ENCODE assay signal across 1 cellular context in the genomic region with DNA sequence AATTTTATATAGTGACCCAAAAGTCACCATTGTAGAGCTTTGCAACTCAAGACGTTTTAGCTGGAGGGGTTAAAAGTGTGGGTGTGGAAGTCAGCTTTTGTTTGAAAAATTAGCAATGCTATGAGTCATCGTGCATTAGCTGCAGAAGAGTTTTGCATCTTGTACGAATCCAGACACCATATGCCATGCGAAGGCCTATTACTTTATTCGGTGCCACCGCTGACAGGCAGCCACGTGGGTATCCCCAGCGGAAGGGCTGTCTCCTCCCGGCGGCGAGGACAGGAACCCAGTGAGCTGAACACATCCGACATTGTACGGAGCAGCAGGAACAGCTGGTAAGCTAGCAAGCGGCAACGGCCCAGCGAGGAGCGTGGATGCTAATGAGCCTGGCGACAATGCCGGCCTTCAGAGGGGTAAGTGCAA.
TF ChIP-seq lines count a peak whose summit lies in the region.

No MANE protein-coding gene starts in this region.

TF ChIP-seq in WTC11, 78 proteins besides CTCF, POLR2A, EP300 and RAD21 (continued from another document and continues in another):
- no peak for TF ChIP-seq TP53 (CRISPR knock-in tag; IDR thresholded peaks at IDR 0.05)
- TF ChIP-seq CREB1 (CRISPR knock-in tag; IDR thresholded peaks at IDR 0.05) = 0 out of 2 replicates have a peak, but pooled peaks have one; percentile 26
- TF ChIP-seq NR1H2 (CRISPR knock-in tag; IDR thresholded peaks at IDR 0.05) = no peak
- no peak for TF ChIP-seq ZNF423 (CRISPR knock-in tag; IDR thresholded peaks at IDR 0.05)
- TF ChIP-seq, protein P1, sequence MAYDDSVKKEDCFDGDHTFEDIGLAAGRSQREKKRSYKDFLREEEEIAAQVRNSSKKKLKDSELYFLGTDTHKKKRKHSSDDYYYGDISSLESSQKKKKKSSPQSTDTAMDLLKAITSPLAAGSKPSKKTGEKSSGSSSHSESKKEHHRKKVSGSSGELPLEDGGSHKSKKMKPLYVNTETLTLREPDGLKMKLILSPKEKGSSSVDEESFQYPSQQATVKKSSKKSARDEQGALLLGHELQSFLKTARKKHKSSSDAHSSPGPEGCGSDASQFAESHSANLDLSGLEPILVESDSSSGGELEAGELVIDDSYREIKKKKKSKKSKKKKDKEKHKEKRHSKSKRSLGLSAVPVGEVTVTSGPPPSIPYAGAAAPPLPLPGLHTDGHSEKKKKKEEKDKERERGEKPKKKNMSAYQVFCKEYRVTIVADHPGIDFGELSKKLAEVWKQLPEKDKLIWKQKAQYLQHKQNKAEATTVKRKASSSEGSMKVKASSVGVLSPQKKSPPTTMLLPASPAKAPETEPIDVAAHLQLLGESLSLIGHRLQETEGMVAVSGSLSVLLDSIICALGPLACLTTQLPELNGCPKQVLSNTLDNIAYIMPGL (CRISPR knock-in tag; IDR thresholded peaks at IDR 0.05) = no peak
- TF ChIP-seq ZNF396 (CRISPR knock-in tag; IDR thresholded peaks at IDR 0.05; ENCODE audit: borderline replicate concordance) = no peak
- TF ChIP-seq, protein P2, sequence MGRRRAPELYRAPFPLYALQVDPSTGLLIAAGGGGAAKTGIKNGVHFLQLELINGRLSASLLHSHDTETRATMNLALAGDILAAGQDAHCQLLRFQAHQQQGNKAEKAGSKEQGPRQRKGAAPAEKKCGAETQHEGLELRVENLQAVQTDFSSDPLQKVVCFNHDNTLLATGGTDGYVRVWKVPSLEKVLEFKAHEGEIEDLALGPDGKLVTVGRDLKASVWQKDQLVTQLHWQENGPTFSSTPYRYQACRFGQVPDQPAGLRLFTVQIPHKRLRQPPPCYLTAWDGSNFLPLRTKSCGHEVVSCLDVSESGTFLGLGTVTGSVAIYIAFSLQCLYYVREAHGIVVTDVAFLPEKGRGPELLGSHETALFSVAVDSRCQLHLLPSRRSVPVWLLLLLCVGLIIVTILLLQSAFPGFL (CRISPR knock-in tag; IDR thresholded peaks at IDR 0.05; ENCODE audit: borderline replicate concordance) = no peak
- no peak for TF ChIP-seq SMAD4 (CRISPR knock-in tag; IDR thresholded peaks at IDR 0.05)
- TF ChIP-seq, protein P3, sequence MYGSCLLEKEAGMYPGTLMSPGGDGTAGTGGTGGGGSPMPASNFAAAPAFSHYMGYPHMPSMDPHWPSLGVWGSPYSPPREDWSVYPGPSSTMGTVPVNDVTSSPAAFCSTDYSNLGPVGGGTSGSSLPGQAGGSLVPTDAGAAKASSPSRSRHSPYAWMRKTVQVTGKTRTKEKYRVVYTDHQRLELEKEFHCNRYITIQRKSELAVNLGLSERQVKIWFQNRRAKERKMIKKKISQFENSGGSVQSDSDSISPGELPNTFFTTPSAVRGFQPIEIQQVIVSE (CRISPR knock-in tag; IDR thresholded peaks at IDR 0.05; ENCODE audit: borderline replicate concordance) = no peak
- no peak for TF ChIP-seq ATF1 (CRISPR knock-in tag; IDR thresholded peaks at IDR 0.05)
- TF ChIP-seq, protein P4, sequence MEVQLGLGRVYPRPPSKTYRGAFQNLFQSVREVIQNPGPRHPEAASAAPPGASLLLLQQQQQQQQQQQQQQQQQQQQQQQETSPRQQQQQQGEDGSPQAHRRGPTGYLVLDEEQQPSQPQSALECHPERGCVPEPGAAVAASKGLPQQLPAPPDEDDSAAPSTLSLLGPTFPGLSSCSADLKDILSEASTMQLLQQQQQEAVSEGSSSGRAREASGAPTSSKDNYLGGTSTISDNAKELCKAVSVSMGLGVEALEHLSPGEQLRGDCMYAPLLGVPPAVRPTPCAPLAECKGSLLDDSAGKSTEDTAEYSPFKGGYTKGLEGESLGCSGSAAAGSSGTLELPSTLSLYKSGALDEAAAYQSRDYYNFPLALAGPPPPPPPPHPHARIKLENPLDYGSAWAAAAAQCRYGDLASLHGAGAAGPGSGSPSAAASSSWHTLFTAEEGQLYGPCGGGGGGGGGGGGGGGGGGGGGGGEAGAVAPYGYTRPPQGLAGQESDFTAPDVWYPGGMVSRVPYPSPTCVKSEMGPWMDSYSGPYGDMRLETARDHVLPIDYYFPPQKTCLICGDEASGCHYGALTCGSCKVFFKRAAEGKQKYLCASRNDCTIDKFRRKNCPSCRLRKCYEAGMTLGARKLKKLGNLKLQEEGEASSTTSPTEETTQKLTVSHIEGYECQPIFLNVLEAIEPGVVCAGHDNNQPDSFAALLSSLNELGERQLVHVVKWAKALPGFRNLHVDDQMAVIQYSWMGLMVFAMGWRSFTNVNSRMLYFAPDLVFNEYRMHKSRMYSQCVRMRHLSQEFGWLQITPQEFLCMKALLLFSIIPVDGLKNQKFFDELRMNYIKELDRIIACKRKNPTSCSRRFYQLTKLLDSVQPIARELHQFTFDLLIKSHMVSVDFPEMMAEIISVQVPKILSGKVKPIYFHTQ (CRISPR knock-in tag; IDR thresholded peaks at IDR 0.05) = no peak
- no peak for TF ChIP-seq NFYB (CRISPR knock-in tag; conservative IDR thresholded peaks at IDR 0.05; ENCODE audit: low read depth)
- TF ChIP-seq FOXP1 (CRISPR knock-in tag; IDR thresholded peaks at IDR 0.05; ENCODE audit: borderline replicate concordance) = peak; percentile 58; the same call in 1 of the 2 replicates
- no peak for TF ChIP-seq JUN (CRISPR knock-in tag; IDR thresholded peaks at IDR 0.05)
- TF ChIP-seq, protein P5, sequence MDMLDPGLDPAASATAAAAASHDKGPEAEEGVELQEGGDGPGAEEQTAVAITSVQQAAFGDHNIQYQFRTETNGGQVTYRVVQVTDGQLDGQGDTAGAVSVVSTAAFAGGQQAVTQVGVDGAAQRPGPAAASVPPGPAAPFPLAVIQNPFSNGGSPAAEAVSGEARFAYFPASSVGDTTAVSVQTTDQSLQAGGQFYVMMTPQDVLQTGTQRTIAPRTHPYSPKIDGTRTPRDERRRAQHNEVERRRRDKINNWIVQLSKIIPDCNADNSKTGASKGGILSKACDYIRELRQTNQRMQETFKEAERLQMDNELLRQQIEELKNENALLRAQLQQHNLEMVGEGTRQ (CRISPR knock-in tag; IDR thresholded peaks at IDR 0.05) = peak; percentile 66
- TF ChIP-seq, protein P6, sequence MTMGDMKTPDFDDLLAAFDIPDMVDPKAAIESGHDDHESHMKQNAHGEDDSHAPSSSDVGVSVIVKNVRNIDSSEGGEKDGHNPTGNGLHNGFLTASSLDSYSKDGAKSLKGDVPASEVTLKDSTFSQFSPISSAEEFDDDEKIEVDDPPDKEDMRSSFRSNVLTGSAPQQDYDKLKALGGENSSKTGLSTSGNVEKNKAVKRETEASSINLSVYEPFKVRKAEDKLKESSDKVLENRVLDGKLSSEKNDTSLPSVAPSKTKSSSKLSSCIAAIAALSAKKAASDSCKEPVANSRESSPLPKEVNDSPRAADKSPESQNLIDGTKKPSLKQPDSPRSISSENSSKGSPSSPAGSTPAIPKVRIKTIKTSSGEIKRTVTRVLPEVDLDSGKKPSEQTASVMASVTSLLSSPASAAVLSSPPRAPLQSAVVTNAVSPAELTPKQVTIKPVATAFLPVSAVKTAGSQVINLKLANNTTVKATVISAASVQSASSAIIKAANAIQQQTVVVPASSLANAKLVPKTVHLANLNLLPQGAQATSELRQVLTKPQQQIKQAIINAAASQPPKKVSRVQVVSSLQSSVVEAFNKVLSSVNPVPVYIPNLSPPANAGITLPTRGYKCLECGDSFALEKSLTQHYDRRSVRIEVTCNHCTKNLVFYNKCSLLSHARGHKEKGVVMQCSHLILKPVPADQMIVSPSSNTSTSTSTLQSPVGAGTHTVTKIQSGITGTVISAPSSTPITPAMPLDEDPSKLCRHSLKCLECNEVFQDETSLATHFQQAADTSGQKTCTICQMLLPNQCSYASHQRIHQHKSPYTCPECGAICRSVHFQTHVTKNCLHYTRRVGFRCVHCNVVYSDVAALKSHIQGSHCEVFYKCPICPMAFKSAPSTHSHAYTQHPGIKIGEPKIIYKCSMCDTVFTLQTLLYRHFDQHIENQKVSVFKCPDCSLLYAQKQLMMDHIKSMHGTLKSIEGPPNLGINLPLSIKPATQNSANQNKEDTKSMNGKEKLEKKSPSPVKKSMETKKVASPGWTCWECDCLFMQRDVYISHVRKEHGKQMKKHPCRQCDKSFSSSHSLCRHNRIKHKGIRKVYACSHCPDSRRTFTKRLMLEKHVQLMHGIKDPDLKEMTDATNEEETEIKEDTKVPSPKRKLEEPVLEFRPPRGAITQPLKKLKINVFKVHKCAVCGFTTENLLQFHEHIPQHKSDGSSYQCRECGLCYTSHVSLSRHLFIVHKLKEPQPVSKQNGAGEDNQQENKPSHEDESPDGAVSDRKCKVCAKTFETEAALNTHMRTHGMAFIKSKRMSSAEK (CRISPR knock-in tag; IDR thresholded peaks at IDR 0.05; ENCODE audit: borderline replicate concordance) = no peak
- TF ChIP-seq, protein P7, sequence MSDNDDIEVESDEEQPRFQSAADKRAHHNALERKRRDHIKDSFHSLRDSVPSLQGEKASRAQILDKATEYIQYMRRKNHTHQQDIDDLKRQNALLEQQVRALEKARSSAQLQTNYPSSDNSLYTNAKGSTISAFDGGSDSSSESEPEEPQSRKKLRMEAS (CRISPR knock-in tag; IDR thresholded peaks at IDR 0.05) = peak; percentile 91
- no peak for TF ChIP-seq PRRX2 (CRISPR knock-in tag; IDR thresholded peaks at IDR 0.05)
- no peak for TF ChIP-seq GTF2I (CRISPR knock-in tag; conservative IDR thresholded peaks at IDR 0.05)
- no peak for TF ChIP-seq MXD4 (CRISPR knock-in tag; IDR thresholded peaks at IDR 0.05; ENCODE audit: borderline replicate concordance)
- no peak for TF ChIP-seq ZNF317 (CRISPR knock-in tag; IDR thresholded peaks at IDR 0.05; ENCODE audit: borderline replicate concordance, low read depth)
- TF ChIP-seq TEAD4 (CRISPR knock-in tag; IDR thresholded peaks at IDR 0.05) = no peak
- TF ChIP-seq ZNF671 (CRISPR knock-in tag; IDR thresholded peaks at IDR 0.05) = no peak
- TF ChIP-seq SP1 (CRISPR knock-in tag; conservative IDR thresholded peaks at IDR 0.05) = no peak
- no peak for TF ChIP-seq IRF2 (CRISPR knock-in tag; IDR thresholded peaks at IDR 0.05; ENCODE audit: borderline replicate concordance, low read depth)
- TF ChIP-seq, protein P8, sequence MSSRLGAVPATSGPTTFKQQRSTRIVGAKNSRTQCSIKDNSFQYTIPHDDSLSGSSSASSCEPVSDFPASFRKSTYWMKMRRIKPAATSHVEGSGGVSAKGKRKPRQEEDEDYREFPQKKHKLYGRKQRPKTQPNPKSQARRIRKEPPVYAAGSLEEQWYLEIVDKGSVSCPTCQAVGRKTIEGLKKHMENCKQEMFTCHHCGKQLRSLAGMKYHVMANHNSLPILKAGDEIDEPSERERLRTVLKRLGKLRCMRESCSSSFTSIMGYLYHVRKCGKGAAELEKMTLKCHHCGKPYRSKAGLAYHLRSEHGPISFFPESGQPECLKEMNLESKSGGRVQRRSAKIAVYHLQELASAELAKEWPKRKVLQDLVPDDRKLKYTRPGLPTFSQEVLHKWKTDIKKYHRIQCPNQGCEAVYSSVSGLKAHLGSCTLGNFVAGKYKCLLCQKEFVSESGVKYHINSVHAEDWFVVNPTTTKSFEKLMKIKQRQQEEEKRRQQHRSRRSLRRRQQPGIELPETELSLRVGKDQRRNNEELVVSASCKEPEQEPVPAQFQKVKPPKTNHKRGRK (CRISPR knock-in tag; IDR thresholded peaks at IDR 0.05; ENCODE audit: borderline replicate concordance) = no peak
- TF ChIP-seq CREM (CRISPR knock-in tag; IDR thresholded peaks at IDR 0.05) = no peak; the same call in 1 of the 2 replicates
- TF ChIP-seq ETV6 (CRISPR knock-in tag; IDR thresholded peaks at IDR 0.05) = no peak
- TF ChIP-seq, protein P9, sequence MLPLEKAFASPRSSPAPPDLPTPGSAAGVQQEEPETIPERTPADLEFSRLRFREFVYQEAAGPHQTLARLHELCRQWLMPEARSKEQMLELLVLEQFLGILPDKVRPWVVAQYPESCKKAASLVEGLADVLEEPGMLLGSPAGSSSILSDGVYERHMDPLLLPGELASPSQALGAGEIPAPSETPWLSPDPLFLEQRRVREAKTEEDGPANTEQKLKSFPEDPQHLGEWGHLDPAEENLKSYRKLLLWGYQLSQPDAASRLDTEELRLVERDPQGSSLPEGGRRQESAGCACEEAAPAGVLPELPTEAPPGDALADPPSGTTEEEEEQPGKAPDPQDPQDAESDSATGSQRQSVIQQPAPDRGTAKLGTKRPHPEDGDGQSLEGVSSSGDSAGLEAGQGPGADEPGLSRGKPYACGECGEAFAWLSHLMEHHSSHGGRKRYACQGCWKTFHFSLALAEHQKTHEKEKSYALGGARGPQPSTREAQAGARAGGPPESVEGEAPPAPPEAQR (CRISPR knock-in tag; IDR thresholded peaks at IDR 0.05) = no peak
- no peak for TF ChIP-seq GRHL2 (CRISPR knock-in tag; IDR thresholded peaks at IDR 0.05; ENCODE audit: insufficient replicate concordance, severe bottlenecking)
- TF ChIP-seq, protein P10, sequence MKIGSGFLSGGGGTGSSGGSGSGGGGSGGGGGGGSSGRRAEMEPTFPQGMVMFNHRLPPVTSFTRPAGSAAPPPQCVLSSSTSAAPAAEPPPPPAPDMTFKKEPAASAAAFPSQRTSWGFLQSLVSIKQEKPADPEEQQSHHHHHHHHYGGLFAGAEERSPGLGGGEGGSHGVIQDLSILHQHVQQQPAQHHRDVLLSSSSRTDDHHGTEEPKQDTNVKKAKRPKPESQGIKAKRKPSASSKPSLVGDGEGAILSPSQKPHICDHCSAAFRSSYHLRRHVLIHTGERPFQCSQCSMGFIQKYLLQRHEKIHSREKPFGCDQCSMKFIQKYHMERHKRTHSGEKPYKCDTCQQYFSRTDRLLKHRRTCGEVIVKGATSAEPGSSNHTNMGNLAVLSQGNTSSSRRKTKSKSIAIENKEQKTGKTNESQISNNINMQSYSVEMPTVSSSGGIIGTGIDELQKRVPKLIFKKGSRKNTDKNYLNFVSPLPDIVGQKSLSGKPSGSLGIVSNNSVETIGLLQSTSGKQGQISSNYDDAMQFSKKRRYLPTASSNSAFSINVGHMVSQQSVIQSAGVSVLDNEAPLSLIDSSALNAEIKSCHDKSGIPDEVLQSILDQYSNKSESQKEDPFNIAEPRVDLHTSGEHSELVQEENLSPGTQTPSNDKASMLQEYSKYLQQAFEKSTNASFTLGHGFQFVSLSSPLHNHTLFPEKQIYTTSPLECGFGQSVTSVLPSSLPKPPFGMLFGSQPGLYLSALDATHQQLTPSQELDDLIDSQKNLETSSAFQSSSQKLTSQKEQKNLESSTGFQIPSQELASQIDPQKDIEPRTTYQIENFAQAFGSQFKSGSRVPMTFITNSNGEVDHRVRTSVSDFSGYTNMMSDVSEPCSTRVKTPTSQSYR (CRISPR knock-in tag; IDR thresholded peaks at IDR 0.05) = no peak
- 0 out of 2 replicates have a peak, but pooled peaks have one; percentile 23 for TF ChIP-seq ZNF138 (CRISPR knock-in tag; conservative IDR thresholded peaks at IDR 0.05)
